Comparison of ENCODE assay signal across 21 cellular contexts in genomic region chr22:42511401-42511891, GRCh38. TPM values are rescaled to one million over a fixed set of nuclear protein-coding genes. Genes with fewer than 3 reads are reported as not detected.
DNase-seq lines count a peak whose midpoint lies in the region; ATAC-seq and TF ChIP-seq lines count a peak whose summit lies in the region.
"Had no signal": no experiment of that assay in that cellular context is flagged by ENCODE, and none has a peak within 500 bp of the region (broad histone marks: within the 10 kb centered on the region; RNA-seq: fewer than 3 reads in every experiment).

No MANE protein-coding gene starts in this region.

- H2AFZ ChIP-seq in OCI-LY7 (ENCODE audit: low read length) = no peak overlapping the region
- H2AFZ ChIP-seq: GM23248 had no signal

- H3K79me2 ChIP-seq in OCI-LY7 (ENCODE audit: insufficient read depth, low read depth, low read length) = peaks cover 9% of the 10 kb centered on the region

- DNase-seq in right cardiac atrium (peak in 2 of 3 donors; percentile 64 to 68), Right ventricle myocardium inferior (ENCODE audit: missing footprints) (no peak), OCI-LY7 (ENCODE audit: low spot score) (peak; percentile 53), putamen (ENCODE audit: low spot score) (no peak), cerebellar cortex (ENCODE audit: low spot score) (no peak)
- DNase-seq in effector memory CD8-positive, alpha-beta T cell = no peak
- DNase-seq: activated B cell treated with CpG ODN at 0.5 μM for 24 hours; COR-L47; foreskin keratinocyte; GM23248; Kasumi-1; NCI-H1417 treated with DMSO at 0.1 percent for 48 hours; NCI-H345; SHP77 treated with DMSO at 0.1 percent for 48 hours; sigmoid colon; stimulated activated CD4-positive, alpha-beta T cell treated with anti-CD3 and anti-CD28 coated beads, Interleukin-2, amount 100 ng/mL, for 24 hours had no signal

- WGBS in right cardiac atrium = 65% methylated on average over 10 of the region's 10 CpGs

- peak overlapping the region; percentile 52 to 69 for H3K27ac Mint-ChIP-seq in effector memory CD8-positive, alpha-beta T cell
- H3K27ac Mint-ChIP-seq: T-helper 1 cell treated with Interleukin-12 subunit alpha and Interleukin-12 subunit beta and Interleukin-4 antibody, amounts not matched to agents 30 μg/mL and 1 μg/mL, for 36 hours had no signal

- H3K4me3 ChIP-seq in right cardiac atrium (ENCODE audit: low read length) (no peak overlapping the region), OCI-LY7 (ENCODE audit: low read depth, low read length, poor library complexity, severe bottlenecking) (no peak overlapping the region)
- H3K4me3 ChIP-seq: ascending aorta, coronary artery, GM23248, sigmoid colon had no signal

- no peaks in the 10 kb centered on the region for H3K9me2 ChIP-seq in OCI-LY7 (ENCODE audit: insufficient read depth, low read length)

- no TSS peak for BruUV-seq in OCI-LY7 (replicated peaks; lab: Mats Ljungman, UMichigan)

- ATAC-seq in right cardiac atrium (no peak), Right ventricle myocardium inferior (no peak), GM18861 (IDR thresholded peaks at IDR 0.05; ENCODE audit: unreplicated experiment) (no peak), HG03139 (IDR thresholded peaks at IDR 0.05; ENCODE audit: unreplicated experiment) (no peak)
- ATAC-seq in effector memory CD8-positive, alpha-beta T cell (replicated peaks) = no peak

- H3K4me3 Mint-ChIP-seq in effector memory CD8-positive, alpha-beta T cell = peak overlapping the region in 1 of 2 donors; percentile 36
- H3K4me3 Mint-ChIP-seq: activated B cell treated with CpG ODN at 0.5 μM for 24 hours; T-helper 1 cell treated with Interleukin-12 subunit alpha and Interleukin-12 subunit beta and Interleukin-4 antibody, amounts not matched to agents 30 μg/mL and 1 μg/mL, for 36 hours had no signal

- CTCF ChIA-PET in OCI-LY7 (lab: Charles Lee; ENCODE audit: unreplicated experiment) = no interaction called here

- H3K4me1 Mint-ChIP-seq in effector memory CD8-positive, alpha-beta T cell (ENCODE audit: low read depth in 2 of 2) = peaks cover 3 to 5% of the 10 kb centered on the region in 2 donors

- no peaks in the 10 kb centered on the region for H3K27me3 Mint-ChIP-seq in effector memory CD8-positive, alpha-beta T cell
- H3K27me3 Mint-ChIP-seq: activated B cell treated with CpG ODN at 0.5 μM for 24 hours had no signal

- no peak for TF ChIP-seq CTCF in OCI-LY7 (conservative IDR thresholded peaks at IDR 0.05; ENCODE audit: low read length)

- H3K27me3 ChIP-seq in right cardiac atrium (ENCODE audit: control insufficient read depth, insufficient read depth) = no peaks in the 10 kb centered on the region
- H3K27me3 ChIP-seq: ascending aorta, foreskin keratinocyte, sigmoid colon had no signal

- no peak overlapping the region for H3K27ac ChIP-seq in right cardiac atrium (ENCODE audit: low read length)
- peak overlapping the region; percentile 68 for H3K27ac ChIP-seq in OCI-LY7 (ENCODE audit: low read depth, low read length, poor library complexity, severe bottlenecking)
- H3K27ac ChIP-seq: ascending aorta, coronary artery, foreskin keratinocyte, GM23248, sigmoid colon had no signal

- intact Hi-C loops in right cardiac atrium (cut with DNase I) = no loop called here
- intact Hi-C loops in Right ventricle myocardium inferior (cut with DNase I) = no loop called here
- intact Hi-C loops in OCI-LY7 (cut with micrococcal nuclease; ENCODE audit: unreplicated experiment) = loop anchor here (5.0 kb wide), 1 partner anchor 101 kb away; the partner anchor contains the start of gene POLDIP3

- peaks cover 41% of the 10 kb centered on the region for H3K36me3 Mint-ChIP-seq in effector memory CD8-positive, alpha-beta T cell (ENCODE audit: insufficient read depth)

- H3K4me2 ChIP-seq in OCI-LY7 (ENCODE audit: low read length) = peak overlapping the region; percentile 24; the same call in 1 of the 2 replicates

- no peaks in the 10 kb centered on the region for H3K9me3 ChIP-seq in right cardiac atrium (ENCODE audit: control insufficient read depth, low read length)
- H3K9me3 ChIP-seq in OCI-LY7 (ENCODE audit: low read length) = no peaks in the 10 kb centered on the region
- H3K9me3 ChIP-seq: ascending aorta, sigmoid colon had no signal

- 0 out of 2 replicates have a peak, but pooled peaks cover under 1% of the 10 kb centered on the region for H4K20me1 ChIP-seq in OCI-LY7 (ENCODE audit: insufficient read depth, low read length)

- peaks cover 51% of the 10 kb centered on the region for H3K36me3 ChIP-seq in OCI-LY7 (ENCODE audit: insufficient read depth, low read length)

- H3K9me3 Mint-ChIP-seq in effector memory CD8-positive, alpha-beta T cell = no peaks in the 10 kb centered on the region
- H3K9me3 Mint-ChIP-seq: activated B cell treated with CpG ODN at 0.5 μM for 24 hours; T-helper 1 cell treated with Interleukin-12 subunit alpha and Interleukin-12 subunit beta and Interleukin-4 antibody, amounts not matched to agents 30 μg/mL and 1 μg/mL, for 36 hours had no signal

- H3K4me1 ChIP-seq in right cardiac atrium (ENCODE audit: control insufficient read depth, insufficient read depth, low read length) (peaks cover 2% of the 10 kb centered on the region), OCI-LY7 (ENCODE audit: insufficient read depth, low read length, poor library complexity, severe bottlenecking) (peaks cover 49% of the 10 kb centered on the region)
- H3K4me1 ChIP-seq: ascending aorta, foreskin keratinocyte, sigmoid colon had no signal

- POLR2A ChIA-PET in OCI-LY7 (lab: Charles Lee) = no interaction called here

RNA-seq across cellular contexts. Expression of gene RRP7A, which starts 8.2 kb away (rescaled TPM):
- total RNA-seq in right cardiac atrium (10 to 100 TPM; 23.5 to 29.8 (median 25.1) TPM), Right ventricle myocardium inferior (16.3 TPM), OCI-LY7 (2022) (149 and 172 TPM in 2 replicates)
- 19.3 TPM for polyA plus RNA-seq in right cardiac atrium
- 125 and 137 TPM in 2 replicates for total RNA-seq in OCI-LY7 (2014; rRNA removed; shearing (Covaris generic))

RNA-seq across cellular contexts. Expression of gene SERHL2, which starts 42.3 kb away (rescaled TPM):
- total RNA-seq in right cardiac atrium (1 to 10 TPM; 3.3 to 5.0 (median 4.3) TPM), Right ventricle myocardium inferior (2.6 TPM), OCI-LY7 (2022) (36.4 and 39.5 TPM in 2 replicates)
- 4.8 TPM for polyA plus RNA-seq in right cardiac atrium
- total RNA-seq in OCI-LY7 (2014; rRNA removed; shearing (Covaris generic)) = 93.9 and 98.0 TPM in 2 replicates

Comparison
In these comparisons a context has a peak if more than half of its experiments do, and no peak if none do; other contexts are left out.
1. DNase-seq: peak in right cardiac atrium (2 of 3) and OCI-LY7 (single experiment); none in Right ventricle myocardium inferior (single experiment), effector memory CD8-positive, alpha-beta T cell (0 of 3), putamen (single experiment) and cerebellar cortex (single experiment).
2. RNA of gene SERHL2, which starts 42.3 kb away (total RNA-seq): 36.4 to 98.0 TPM in OCI-LY7; 3.3 to 5.0 TPM in right cardiac atrium and 2.6 TPM in Right ventricle myocardium inferior (single experiment); every median in the first group is over 4 times any median in the second.